Comparison of ENCODE assay signal across 9 cellular contexts in genomic region chr1:20493839-20494608, GRCh38. TPM values are rescaled to one million over a fixed set of nuclear protein-coding genes. Genes with fewer than 3 reads are reported as not detected.
DNase-seq lines count a peak whose midpoint lies in the region; ATAC-seq and TF ChIP-seq lines count a peak whose summit lies in the region.
"Had no signal": no experiment of that assay in that cellular context is flagged by ENCODE, and none has a peak within 500 bp of the region (broad histone marks: within the 10 kb centered on the region; RNA-seq: fewer than 3 reads in every experiment).

No MANE protein-coding gene starts in this region.

- H3K4ac ChIP-seq in neuronal stem cell (ENCODE audit: low read length): no peak overlapping the region

- H3K4me3 Mint-ChIP-seq in activated T-helper 2 cell treated with anti-CD3 and anti-CD28 coated beads, Interferon-gamma antibody, Interleukin-2, Interleukin-4, amounts not matched to agents 10 μg/mL and 5 μg/mL and 100 μg/mL, durations not matched to agents 14 hours and 24 hours and 36 hours (ENCODE audit: low read depth): no peak overlapping the region

- H2AFZ ChIP-seq in neuronal stem cell (ENCODE audit: low read length): peak overlapping the region; percentile 73

- no peak overlapping the region for H2BK120ac ChIP-seq in neuronal stem cell (ENCODE audit: low read depth, low read length)

- no peak overlapping the region for H3K4me2 ChIP-seq in neuronal stem cell (ENCODE audit: insufficient read depth, low read length, poor library complexity, severe bottlenecking)

- no CpG with 5 or more reads among the region's 16 CpGs for WGBS in neuronal stem cell (ENCODE audit: extremely low coverage in 2 of 2, insufficient read length in 2 of 2, insufficient replicate concordance in 1 of 2), 2 donors

- no peak overlapping the region for H2AK5ac ChIP-seq in neuronal stem cell (ENCODE audit: low read depth, low read length)

- H3K27ac Mint-ChIP-seq in activated T-helper 2 cell treated with anti-CD3 and anti-CD28 coated beads, Interferon-gamma antibody, Interleukin-2, Interleukin-4, amounts not matched to agents 10 μg/mL and 5 μg/mL and 100 μg/mL, durations not matched to agents 14 hours and 24 hours and 36 hours: no peak overlapping the region

- peaks cover 7% of the 10 kb centered on the region for H3K4me1 Mint-ChIP-seq in activated T-helper 2 cell treated with anti-CD3 and anti-CD28 coated beads, Interferon-gamma antibody, Interleukin-2, Interleukin-4, amounts not matched to agents 10 μg/mL and 5 μg/mL and 100 μg/mL, durations not matched to agents 14 hours and 24 hours and 36 hours (ENCODE audit: low read depth)

- H3K36me3 Mint-ChIP-seq in activated T-helper 2 cell treated with anti-CD3 and anti-CD28 coated beads, Interferon-gamma antibody, Interleukin-2, Interleukin-4, amounts not matched to agents 10 μg/mL and 5 μg/mL and 100 μg/mL, durations not matched to agents 14 hours and 24 hours and 36 hours (ENCODE audit: low read depth): peaks cover 6% of the 10 kb centered on the region

- H3K18ac ChIP-seq in neuronal stem cell (ENCODE audit: low read length): no peak overlapping the region

- H3K9me3 Mint-ChIP-seq in activated T-helper 2 cell treated with anti-CD3 and anti-CD28 coated beads, Interferon-gamma antibody, Interleukin-2, Interleukin-4, amounts not matched to agents 10 μg/mL and 5 μg/mL and 100 μg/mL, durations not matched to agents 14 hours and 24 hours and 36 hours: no peaks in the 10 kb centered on the region

- no peak overlapping the region for H2BK5ac ChIP-seq in neuronal stem cell (ENCODE audit: low read length)

- H3K36me3 ChIP-seq in neuronal stem cell (replicated peaks in 1 of 2; ENCODE audit: control insufficient read depth in 2 of 2, insufficient read depth in 2 of 2, low read length in 2 of 2) (peaks cover 5 to 8% of the 10 kb centered on the region in 2 donors), subcutaneous abdominal adipose tissue (ENCODE audit: control insufficient read depth in 5 of 5, insufficient read depth in 5 of 5, low read length in 5 of 5) (peaks cover 0 to 18% (median 15%) of the 10 kb centered on the region in 5 donors)

- H3K9ac ChIP-seq in neuronal stem cell (ENCODE audit: low read depth, low read length, poor library complexity): no peak overlapping the region
- no peak overlapping the region for H3K9ac ChIP-seq in subcutaneous abdominal adipose tissue (ENCODE audit: low read length in 5 of 5)

- H3K23ac ChIP-seq in neuronal stem cell (ENCODE audit: low read depth, low read length, poor library complexity): no peak overlapping the region

- peak; percentile 99 for TF ChIP-seq CTCF in fibroblast of villous mesenchyme (IDR thresholded peaks at IDR 0.05; ENCODE audit: insufficient read depth, low read depth, low read length)

- DNase-seq in ELF-1 (ENCODE audit: low read depth, low spot score) (peak; percentile 88), M059J (ENCODE audit: low read depth) (peak; percentile 90), RPMI8226 (peak; percentile 85), fibroblast of villous mesenchyme (ENCODE audit: low read depth) (peak; percentile 88), neuronal stem cell (ENCODE audit: low spot score) (peak; percentile 93)
- DNase-seq in activated T-helper 2 cell treated with anti-CD3 and anti-CD28 coated beads, Interferon-gamma antibody, Interleukin-2, Interleukin-4, amounts not matched to agents 10 μg/mL and 5 μg/mL and 100 μg/mL, durations not matched to agents 14 hours and 24 hours and 36 hours (ENCODE audit: low spot score): peak; percentile 71

- H3K27me3 Mint-ChIP-seq in activated T-helper 2 cell treated with anti-CD3 and anti-CD28 coated beads, Interferon-gamma antibody, Interleukin-2, Interleukin-4, amounts not matched to agents 10 μg/mL and 5 μg/mL and 100 μg/mL, durations not matched to agents 14 hours and 24 hours and 36 hours (ENCODE audit: low read depth): peaks cover 21% of the 10 kb centered on the region

- intact Hi-C loops in activated T-helper 2 cell treated with anti-CD3 and anti-CD28 coated beads, Interferon-gamma antibody, Interleukin-2, Interleukin-4, amounts not matched to agents 10 μg/mL and 5 μg/mL and 100 μg/mL, durations not matched to agents 14 hours and 24 hours and 36 hours (cut with micrococcal nuclease): loop anchor here (1.0 to 2.0 kb wide), 3 partner anchors 15 to 281 kb away; partner anchors contain the start of gene MUL1

- H4K8ac ChIP-seq in neuronal stem cell (ENCODE audit: low read depth, low read length): no peak overlapping the region

- no peak overlapping the region for H3K4me3 ChIP-seq in fibroblast of villous mesenchyme (ENCODE audit: low read depth, low read length)
- H3K4me3 ChIP-seq in neuronal stem cell (ENCODE audit: low read length in 2 of 2): peak overlapping the region in 1 of 2 donors; percentile 3
- H3K4me3 ChIP-seq in subcutaneous abdominal adipose tissue (ENCODE audit: low read depth in 1 of 5, low read length in 5 of 5): peak overlapping the region in 4 of 5 donors; percentile 6 to 42 (median 28)
- H3K4me3 ChIP-seq: skin epidermis had no signal

- no peak overlapping the region for H3K14ac ChIP-seq in neuronal stem cell (ENCODE audit: low read length)

- no peak overlapping the region for H2BK15ac ChIP-seq in neuronal stem cell (ENCODE audit: low read length)

- H3K27me3 ChIP-seq in neuronal stem cell (ENCODE audit: control insufficient read depth in 3 of 3, insufficient read depth in 3 of 3, low read depth in 1 of 3, low read length in 3 of 3) (peaks cover 0 to 33% (median 0%) of the 10 kb centered on the region in 3 experiments), subcutaneous abdominal adipose tissue (ENCODE audit: control insufficient read depth in 5 of 5, insufficient read depth in 4 of 5, low read length in 5 of 5) (peaks cover 0 to 2% (median 0%) of the 10 kb centered on the region in 5 donors)

- no peak overlapping the region for H4K91ac ChIP-seq in neuronal stem cell (ENCODE audit: low read depth, low read length, poor library complexity)

- H2BK12ac ChIP-seq in neuronal stem cell (ENCODE audit: low read length): no peak overlapping the region

- H3K9me3 ChIP-seq in neuronal stem cell (replicated peaks in 1 of 2; ENCODE audit: control insufficient read depth in 2 of 2, insufficient read depth in 1 of 2, low read depth in 1 of 2, low read length in 2 of 2) (no peaks in the 10 kb centered on the region), subcutaneous abdominal adipose tissue (ENCODE audit: control insufficient read depth in 5 of 5, low read length in 5 of 5) (no peaks in the 10 kb centered on the region)

- H3K4me1 ChIP-seq in neuronal stem cell (ENCODE audit: control insufficient read depth in 2 of 2, insufficient read depth in 1 of 2, low read depth in 1 of 2, low read length in 2 of 2) (peaks cover 2 to 5% of the 10 kb centered on the region in 2 donors), subcutaneous abdominal adipose tissue (ENCODE audit: control insufficient read depth in 5 of 5, insufficient read depth in 5 of 5, low read length in 5 of 5) (peaks cover 7 to 34% (median 18%) of the 10 kb centered on the region in 5 donors)

- H3K27ac ChIP-seq in neuronal stem cell (replicated peaks; ENCODE audit: low read length) (no peak overlapping the region), subcutaneous abdominal adipose tissue (ENCODE audit: low read depth, low read length) (peak overlapping the region; percentile 43)

- no peak for ATAC-seq in HG02840 (IDR thresholded peaks at IDR 0.05; ENCODE audit: low FRiP score, unreplicated experiment)

- H3K79me1 ChIP-seq in neuronal stem cell (ENCODE audit: low read depth, low read length): no peaks in the 10 kb centered on the region

RNA-seq across cellular contexts. Expression of gene CAMK2N1, which starts 8.0 kb away (rescaled TPM):
- 5.2 and 7.2 TPM in 2 replicates for total RNA-seq in M059J (2014; rRNA removed; shearing (Covaris generic))
- 2.2 TPM in 2 replicates for total RNA-seq in activated T-helper 2 cell treated with anti-CD3 and anti-CD28 coated beads, Interferon-gamma antibody, Interleukin-2, Interleukin-4, amounts not matched to agents 10 μg/mL and 5 μg/mL and 100 μg/mL, durations not matched to agents 14 hours and 24 hours and 36 hours
- 8.4 and 9.5 TPM in 2 replicates for total RNA-seq in fibroblast of villous mesenchyme
- polyA plus RNA-seq in neuronal stem cell (2013, experiment 1 of 2): 61.9 TPM
- 63.1 TPM for polyA plus RNA-seq in neuronal stem cell (2013, experiment 2 of 2)

RNA-seq across cellular contexts. Expression of gene MUL1, which starts 13.9 kb away (rescaled TPM):
- 38.3 and 48.8 TPM in 2 replicates for total RNA-seq in M059J (2014; rRNA removed; shearing (Covaris generic))
- 17.1 and 17.4 TPM in 2 replicates for total RNA-seq in activated T-helper 2 cell treated with anti-CD3 and anti-CD28 coated beads, Interferon-gamma antibody, Interleukin-2, Interleukin-4, amounts not matched to agents 10 μg/mL and 5 μg/mL and 100 μg/mL, durations not matched to agents 14 hours and 24 hours and 36 hours
- 26.4 and 28.1 TPM in 2 replicates for total RNA-seq in fibroblast of villous mesenchyme
- polyA plus RNA-seq in neuronal stem cell (2013, experiment 1 of 2): 10.7 TPM
- polyA plus RNA-seq in neuronal stem cell (2013, experiment 2 of 2): 10.3 TPM

RNA-seq across cellular contexts. Expression of gene FAM43B, which starts 58.3 kb away (rescaled TPM):
- total RNA-seq in M059J (2014; rRNA removed; shearing (Covaris generic)): 3.5 and 5.0 TPM in 2 replicates
- not detected in 2 replicates for total RNA-seq in activated T-helper 2 cell treated with anti-CD3 and anti-CD28 coated beads, Interferon-gamma antibody, Interleukin-2, Interleukin-4, amounts not matched to agents 10 μg/mL and 5 μg/mL and 100 μg/mL, durations not matched to agents 14 hours and 24 hours and 36 hours
- under 0.01 TPM in 1 of 2 replicates, not detected in the other for total RNA-seq in fibroblast of villous mesenchyme
- polyA plus RNA-seq in neuronal stem cell (2013, experiment 1 of 2): 1.6 TPM
- 1.5 TPM for polyA plus RNA-seq in neuronal stem cell (2013, experiment 2 of 2)
